Comparison of ENCODE assay signal across 20 cellular contexts in the genomic region with DNA sequence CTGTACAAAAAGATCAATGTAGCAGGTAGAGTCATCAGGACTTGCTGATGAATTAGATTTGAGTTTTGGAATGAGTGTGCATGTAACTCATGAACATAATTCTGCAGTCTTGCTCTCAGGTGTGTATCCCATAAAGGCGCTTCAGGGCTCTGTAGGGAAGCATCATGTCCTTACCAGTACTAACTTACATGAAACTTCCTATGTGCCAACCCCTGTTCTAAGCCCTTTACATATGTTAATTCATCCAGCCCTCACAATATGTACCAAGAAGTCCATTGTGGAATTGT. TPM values are rescaled to one million over a fixed set of nuclear protein-coding genes. Genes with fewer than 3 reads are reported as not detected.
DNase-seq lines count a peak whose midpoint lies in the region; ATAC-seq and TF ChIP-seq lines count a peak whose summit lies in the region.
"Had no signal": no experiment of that assay in that cellular context is flagged by ENCODE, and none has a peak within 500 bp of the region (broad histone marks: within the 10 kb centered on the region; RNA-seq: fewer than 3 reads in every experiment).

No MANE protein-coding gene starts in this region.

- H3K9me3 Mint-ChIP-seq in type B pancreatic cell (no peaks in the 10 kb centered on the region), mesothelial cell of epicardium (no peaks in the 10 kb centered on the region)
- H3K9me3 Mint-ChIP-seq: activated CD4-positive, alpha-beta memory T cell treated with anti-CD3 and anti-CD28 coated beads, Interleukin-2, amount 10 ng/mL, durations not matched to agents 7 days and 5 days; natural killer cell; T-helper 2 cell treated with Interferon-gamma antibody and Interleukin-4, amounts not matched to agents 5 μg/mL and 100 μg/mL, for 36 hours had no signal

- ATAC-seq in GM18858 (IDR thresholded peaks at IDR 0.05; ENCODE audit: unreplicated experiment) (peak; percentile 46), GM19467 (IDR thresholded peaks at IDR 0.05; ENCODE audit: unreplicated experiment) (peak; percentile 24), HG02938 (IDR thresholded peaks at IDR 0.05; ENCODE audit: unreplicated experiment) (peak; percentile 45), T-helper 17 cell (no peak), omental fat pad (ENCODE audit: low FRiP score) (no peak)
- ATAC-seq: esophagus mucosa, natural killer cell had no signal

- H3K4me3 Mint-ChIP-seq in T-helper 17 cell (no peak overlapping the region), type B pancreatic cell (no peak overlapping the region), mesothelial cell of epicardium (no peak overlapping the region)
- H3K4me3 Mint-ChIP-seq: activated CD4-positive, alpha-beta memory T cell treated with anti-CD3 and anti-CD28 coated beads, Interleukin-2, amount 10 ng/mL, durations not matched to agents 7 days and 5 days; natural killer cell; T-helper 2 cell treated with Interferon-gamma antibody and Interleukin-4, amounts not matched to agents 5 μg/mL and 100 μg/mL, for 36 hours had no signal

- DNase-seq in T-helper 17 cell (no peak), type B pancreatic cell (ENCODE audit: extremely low spot score, unreplicated experiment) (no peak), omental fat pad (ENCODE audit: low spot score) (no peak), AG08395 (ENCODE audit: low spot score) (no peak), mesothelial cell of epicardium (ENCODE audit: low spot score in 2 of 2, unreplicated experiment in 2 of 2) (no peak)
- DNase-seq: activated CD4-positive, alpha-beta memory T cell treated with anti-CD3 and anti-CD28 coated beads, Interleukin-2, amount 10 ng/mL, durations not matched to agents 7 days and 5 days; activated naive CD4-positive, alpha-beta T cell treated with anti-CD3 and anti-CD28 coated beads, Interleukin-2, amount 50 U/mL, for 16 hours; C1 segment of cervical spinal cord; left ventricle myocardium inferior; natural killer cell; NCI-H510A; stimulated activated CD4-positive, alpha-beta T cell treated with anti-CD3 and anti-CD28 coated beads, Interleukin-4, amount 100 ng/mL, for 24 hours had no signal

- peaks cover 14% of the 10 kb centered on the region for H3K4me1 Mint-ChIP-seq in T-helper 17 cell
- no peaks in the 10 kb centered on the region for H3K4me1 Mint-ChIP-seq in type B pancreatic cell (ENCODE audit: unreplicated experiment)
- H3K4me1 Mint-ChIP-seq in mesothelial cell of epicardium: peaks cover 2% of the 10 kb centered on the region

- TF ChIP-seq CTCF in type B pancreatic cell (conservative IDR thresholded peaks at IDR 0.05): no peak
- TF ChIP-seq CTCF in omental fat pad (IDR thresholded peaks at IDR 0.05): no peak
- TF ChIP-seq CTCF in mesothelial cell of epicardium (IDR thresholded peaks at IDR 0.05; ENCODE audit: unreplicated experiment): no peak

- H3K27me3 Mint-ChIP-seq in T-helper 17 cell: peaks cover 36% of the 10 kb centered on the region
- H3K27me3 Mint-ChIP-seq in type B pancreatic cell: peaks cover 74% of the 10 kb centered on the region
- peaks cover 85% of the 10 kb centered on the region for H3K27me3 Mint-ChIP-seq in mesothelial cell of epicardium (ENCODE audit: low read depth)

- H3K27ac Mint-ChIP-seq in T-helper 17 cell (peak overlapping the region; percentile 41), type B pancreatic cell (no peak overlapping the region), mesothelial cell of epicardium (no peak overlapping the region)
- H3K27ac Mint-ChIP-seq: activated CD4-positive, alpha-beta memory T cell treated with anti-CD3 and anti-CD28 coated beads, Interleukin-2, amount 10 ng/mL, durations not matched to agents 7 days and 5 days; T-helper 2 cell treated with Interferon-gamma antibody and Interleukin-4, amounts not matched to agents 5 μg/mL and 100 μg/mL, for 36 hours had no signal

- H3K36me3 Mint-ChIP-seq in T-helper 17 cell (ENCODE audit: low read depth) (peaks cover 10% of the 10 kb centered on the region), type B pancreatic cell (no peaks in the 10 kb centered on the region), mesothelial cell of epicardium (no peaks in the 10 kb centered on the region)
- H3K36me3 Mint-ChIP-seq: natural killer cell had no signal

- no peaks in the 10 kb centered on the region for H3K9me3 ChIP-seq in T-helper 17 cell (ENCODE audit: control insufficient read depth, low read length, poor library complexity, severe bottlenecking)
- H3K9me3 ChIP-seq: left ventricle myocardium inferior, right atrium auricular region had no signal

RNA-seq across cellular contexts. Expression of gene FCRLB, which starts 2.1 kb away (rescaled TPM):
- total RNA-seq in T-helper 17 cell (under 1 TPM; 0.16 to 0.60 TPM), type B pancreatic cell (ENCODE audit: low replicate concordance) (0.45 and 0.82 TPM in 2 replicates), omental fat pad (1 to 10 TPM in 2 of 4 donors, under 1 TPM in 2; 0.65 to 2.2 (median 0.98) TPM), mesothelial cell of epicardium (0.47 to 0.62 TPM (median 0.59 TPM) in 3 replicates)

RNA-seq across cellular contexts. Expression of gene FCRLA, which starts 12.2 kb away (rescaled TPM):
- total RNA-seq in T-helper 17 cell (1 to 10 TPM in 1 of 2 donors, not detected in 1; 3.5 TPM), type B pancreatic cell (ENCODE audit: low replicate concordance) (0.22 TPM in 1 of 2 replicates, not detected in the other), omental fat pad (under 1 TPM in 2 of 4 donors, not detected in 2; 0.48 to 0.84 TPM), mesothelial cell of epicardium (not detected in 3 replicates)
- total RNA-seq: activated CD4-positive, alpha-beta memory T cell treated with anti-CD3 and anti-CD28 coated beads, Interleukin-2, amount 10 ng/mL, durations not matched to agents 7 days and 5 days had no signal

RNA-seq across cellular contexts. Expression of gene DUSP12, which starts 30.3 kb away (rescaled TPM):
- 10 to 100 TPM; 17.2 to 24.8 TPM for total RNA-seq in T-helper 17 cell
- total RNA-seq in type B pancreatic cell (ENCODE audit: low replicate concordance): 23.7 and 34.0 TPM in 2 replicates
- 10 to 100 TPM; 14.8 to 49.2 (median 27.8) TPM for total RNA-seq in omental fat pad
- 23.5 to 28.7 TPM (median 26.0 TPM) in 3 replicates for total RNA-seq in mesothelial cell of epicardium

RNA-seq across cellular contexts. Expression of gene ATF6, which starts 46.9 kb away (rescaled TPM):
- total RNA-seq in T-helper 17 cell (10 to 100 TPM; 17.0 to 18.6 TPM), type B pancreatic cell (ENCODE audit: low replicate concordance) (21.7 and 22.9 TPM in 2 replicates), omental fat pad (10 to 100 TPM; 30.9 to 38.0 (median 36.1) TPM), mesothelial cell of epicardium (26.1 to 28.0 TPM (median 27.4 TPM) in 3 replicates)

RNA-seq across cellular contexts. Expression of gene FCGR2B, which starts 56.3 kb away (rescaled TPM):
- total RNA-seq in T-helper 17 cell (1 to 10 TPM; 2.6 to 2.9 TPM), type B pancreatic cell (ENCODE audit: low replicate concordance) (0.19 and 0.33 TPM in 2 replicates), omental fat pad (10 to 100 TPM; 31.3 to 74.9 (median 42.8) TPM), mesothelial cell of epicardium (not detected in 3 replicates)
- total RNA-seq: Daoy, hepatocyte had no signal

Comparison
In these comparisons a context has a peak if more than half of its experiments do, and no peak if none do; other contexts are left out.
1. ATAC-seq: peak in GM18858 (single experiment), GM19467 (single experiment) and HG02938 (single experiment); none in T-helper 17 cell (single experiment) and omental fat pad (single experiment).